ENCODE assay signal across 1 cellular context in the genomic region with DNA sequence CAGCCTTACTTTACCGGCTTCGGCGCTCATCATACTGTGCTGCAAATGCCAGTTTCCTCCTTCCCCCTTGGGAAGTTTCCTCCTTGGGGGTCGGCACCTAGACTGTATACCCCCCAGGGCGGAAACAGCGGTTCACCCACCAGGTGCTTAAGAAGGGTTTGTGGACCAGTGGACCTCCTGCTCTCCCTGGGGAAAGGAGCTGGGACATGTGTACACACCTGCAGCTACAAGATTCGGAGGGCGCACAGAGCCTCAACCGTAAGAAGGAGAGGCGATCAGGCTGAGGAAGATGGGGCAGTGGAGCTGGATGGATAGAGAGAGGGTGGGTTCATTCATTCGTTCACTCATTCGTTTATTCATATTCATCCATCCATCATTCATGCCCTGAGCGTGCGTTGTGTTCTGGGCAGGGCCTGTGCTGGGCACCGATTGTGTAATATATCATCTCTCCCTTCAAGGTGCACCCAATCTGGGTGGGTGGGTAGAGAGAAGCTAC.
TF ChIP-seq lines count a peak whose summit lies in the region.

No MANE protein-coding gene starts in this region.

TF ChIP-seq in SK-N-SH treated with all-trans-retinoic acid at 6 μM for 48 hours, 23 proteins besides CTCF, POLR2A, EP300 and RAD21 (continued from another document):
- TF ChIP-seq TCF4 (CRISPR knock-in tag; IDR thresholded peaks at IDR 0.05; ENCODE audit: borderline replicate concordance): no peak
